1 cellular context compared by ENCODE assay signal in genomic region chr2:54613361-54613760, GRCh38.
TF ChIP-seq lines count a peak whose summit lies in the region.

No MANE protein-coding gene starts in this region.

TF ChIP-seq in GM12878, 131 proteins besides CTCF, POLR2A, EP300 and RAD21 (continued from another document):
- no peak for TF ChIP-seq ZNF622 (IDR thresholded peaks at IDR 0.05)
- TF ChIP-seq BRCA1 (IDR thresholded peaks at IDR 0.05; ENCODE audit: low read depth, low read length), result no peak
- no peak for TF ChIP-seq NR2C2 (IDR thresholded peaks at IDR 0.05; ENCODE audit: borderline replicate concordance, control insufficient read depth, insufficient read length, low read depth)
- no peak for TF ChIP-seq ZNF217 (IDR thresholded peaks at IDR 0.05)
- no peak for TF ChIP-seq SREBF2 (IDR thresholded peaks at IDR 0.05; ENCODE audit: low read length)
- no peak for TF ChIP-seq ZBTB40 (IDR thresholded peaks at IDR 0.05; ENCODE audit: borderline replicate concordance)
- no peak for TF ChIP-seq YY1 (IDR thresholded peaks at IDR 0.05; ENCODE audit: low read depth, low read length)
- TF ChIP-seq POLR2AphosphoS5 (IDR thresholded peaks at IDR 0.05; ENCODE audit: low read length), result no peak
- no peak for TF ChIP-seq CREB1 (IDR thresholded peaks at IDR 0.05; ENCODE audit: low read depth)
- TF ChIP-seq IRF3 (IDR thresholded peaks at IDR 0.05), result no peak
- no peak for TF ChIP-seq E4F1 (IDR thresholded peaks at IDR 0.05; ENCODE audit: borderline replicate concordance, partially characterized antibody)
- TF ChIP-seq NKRF (conservative IDR thresholded peaks at IDR 0.05), result no peak
- TF ChIP-seq DPF2 (IDR thresholded peaks at IDR 0.05), result no peak
- TF ChIP-seq MYC (IDR thresholded peaks at IDR 0.05; ENCODE audit: insufficient read depth, insufficient read length, insufficient replicate concordance, low read length, severe bottlenecking), result no peak
